8 cellular contexts compared by ENCODE assay signal in the genomic region with DNA sequence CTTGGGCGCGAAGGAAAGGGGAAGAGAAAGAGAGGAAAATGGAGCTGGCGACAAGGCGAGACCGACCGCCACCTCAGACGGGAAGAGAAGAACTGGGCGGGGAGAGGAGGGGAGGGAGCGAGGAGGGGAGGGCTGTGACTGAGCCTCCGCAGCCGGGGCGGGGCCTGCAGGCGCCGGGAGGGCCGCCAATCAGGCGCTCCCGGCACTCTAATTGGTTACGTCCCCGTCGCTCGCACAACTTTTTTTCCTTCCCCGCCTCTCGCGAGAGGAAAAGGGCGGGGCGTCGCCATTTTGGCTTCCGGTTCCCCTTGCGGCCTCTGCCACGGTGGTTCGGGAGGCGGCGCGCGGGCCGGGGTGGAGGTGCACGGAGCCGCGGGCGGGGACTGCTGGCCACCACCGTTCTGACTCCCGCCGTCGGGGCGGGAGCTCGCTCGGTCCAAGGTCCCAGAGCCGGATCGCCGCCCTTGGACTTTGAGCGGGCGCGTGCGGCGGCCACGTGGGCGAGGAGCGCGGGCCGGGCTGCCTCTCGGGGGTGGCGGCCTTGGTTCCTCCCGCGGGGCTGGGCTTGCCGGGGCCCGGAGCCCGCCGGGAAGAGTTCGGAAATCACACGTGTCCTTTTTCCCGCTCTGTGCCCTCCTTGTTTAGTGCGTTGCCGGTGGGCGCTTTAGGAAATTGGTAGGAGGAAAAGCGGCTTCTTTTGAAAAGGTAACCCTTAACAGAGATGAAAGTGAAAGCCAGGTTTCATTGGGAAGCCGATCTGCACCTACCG. TPM values are rescaled to one million over a fixed set of nuclear protein-coding genes. Genes with fewer than 3 reads are reported as not detected.
DNase-seq lines count a peak whose midpoint lies in the region; ATAC-seq and TF ChIP-seq lines count a peak whose summit lies in the region.

Gene GDI2, minus strand, starts transcription at position 94 of the 769 bp plus-strand sequence. CDS start 176 bp downstream, outside the sequence.

- H3K4me1 ChIP-seq in Loucy (ENCODE audit: insufficient read depth, low read length, poor library complexity, severe bottlenecking) (peaks cover 43% of the 10 kb centered on the region), RWPE2 (ENCODE audit: insufficient read depth, poor library complexity, severe bottlenecking) (peaks cover 16% of the 10 kb centered on the region)

- peaks cover 42% of the 10 kb centered on the region for H4K20me1 ChIP-seq in Loucy (ENCODE audit: insufficient read depth, low read length, poor library complexity, severe bottlenecking)

- peaks cover 51% of the 10 kb centered on the region for H3K4me1 Mint-ChIP-seq in activated T-helper 2 cell treated with anti-CD3 and anti-CD28 coated beads, Interferon-gamma antibody, Interleukin-2, Interleukin-4, amounts not matched to agents 10 μg/mL and 5 μg/mL and 100 μg/mL, durations not matched to agents 14 hours and 24 hours and 36 hours (ENCODE audit: low read depth)
- peaks cover 18 to 75% (median 63%) of the 10 kb centered on the region in 4 donors for H3K4me1 Mint-ChIP-seq in naive thymus-derived CD8-positive, alpha-beta T cell
- H3K4me1 Mint-ChIP-seq in stimulated activated naive B cell treated with anti-CD40 and anti-IgM and Interleukin-4, amounts not matched to agents 10 μg/mL and 1 μg/mL and 100 μg/mL, for 72 hours: peaks cover 25 to 59% of the 10 kb centered on the region in 2 donors

- H3K36me3 ChIP-seq in H7 (replicated peaks; ENCODE audit: control insufficient read depth, insufficient read depth, low read length) (no peaks in the 10 kb centered on the region), Loucy (ENCODE audit: insufficient read depth, low read length) (no peaks in the 10 kb centered on the region), RWPE2 (ENCODE audit: low read depth) (no peaks in the 10 kb centered on the region; the same call in 1 of the 2 replicates)

- H3K9ac ChIP-seq in Loucy (ENCODE audit: low read depth, low read length, poor library complexity, severe bottlenecking): peak within 1 kb of the TSS; percentile 92

- POLR2A ChIA-PET in naive thymus-derived CD8-positive, alpha-beta T cell (lab: Charles Lee): interaction anchor here (0.5 to 3.4 kb wide), 20 partner anchors 8 to 366 kb away, joined by 3 to 20 read pairs (median 4); partner anchors contain the start of genes ANKRD16, FBH1 and TASOR2

- peak within 1 kb of the TSS; percentile 71 for H2AFZ ChIP-seq in Loucy (ENCODE audit: low read length)

- no peaks in the 10 kb centered on the region for H3F3A ChIP-seq in Loucy (ENCODE audit: low read depth)

- H3K9me2 ChIP-seq in Loucy (replicated peaks; ENCODE audit: low read depth, low read length): no peaks in the 10 kb centered on the region

- TF ChIP-seq CTCF in Loucy (conservative IDR thresholded peaks at IDR 0.05; ENCODE audit: low read length): no peak
- no peak for TF ChIP-seq CTCF in RWPE2 (IDR thresholded peaks at IDR 0.05; ENCODE audit: poor library complexity, severe bottlenecking)
- no peak for TF ChIP-seq CTCF in fibroblast of mammary gland (conservative IDR thresholded peaks at IDR 0.05; ENCODE audit: control insufficient read depth, insufficient read depth, low read depth, low read length)

- intact Hi-C loops in activated T-helper 2 cell treated with anti-CD3 and anti-CD28 coated beads, Interferon-gamma antibody, Interleukin-2, Interleukin-4, amounts not matched to agents 10 μg/mL and 5 μg/mL and 100 μg/mL, durations not matched to agents 14 hours and 24 hours and 36 hours (cut with micrococcal nuclease): loop anchor here (1.0 to 10.0 kb wide), 9 partner anchors 33 to 369 kb away; partner anchors contain the start of genes ANKRD16, IL15RA, RBM17 and TASOR2

- H3K27me3 Mint-ChIP-seq in activated T-helper 2 cell treated with anti-CD3 and anti-CD28 coated beads, Interferon-gamma antibody, Interleukin-2, Interleukin-4, amounts not matched to agents 10 μg/mL and 5 μg/mL and 100 μg/mL, durations not matched to agents 14 hours and 24 hours and 36 hours (ENCODE audit: low read depth): no peaks in the 10 kb centered on the region
- H3K27me3 Mint-ChIP-seq in naive thymus-derived CD8-positive, alpha-beta T cell: no peaks in the 10 kb centered on the region
- no peaks in the 10 kb centered on the region for H3K27me3 Mint-ChIP-seq in stimulated activated naive B cell treated with anti-CD40 and anti-IgM and Interleukin-4, amounts not matched to agents 10 μg/mL and 1 μg/mL and 100 μg/mL, for 72 hours

- H3K27me3 ChIP-seq in H7 (ENCODE audit: control insufficient read depth, insufficient read depth, low read length): no peaks in the 10 kb centered on the region
- no peaks in the 10 kb centered on the region for H3K27me3 ChIP-seq in Loucy (ENCODE audit: insufficient read depth, low read length, poor library complexity, severe bottlenecking)
- no peaks in the 10 kb centered on the region for H3K27me3 ChIP-seq in RWPE2 (ENCODE audit: insufficient read depth, poor library complexity, severe bottlenecking)

- H3K27ac ChIP-seq in RWPE2 (ENCODE audit: poor library complexity, severe bottlenecking): peak within 1 kb of the TSS; percentile 81

- peaks cover 64% of the 10 kb centered on the region for H3K79me2 ChIP-seq in Loucy (ENCODE audit: insufficient read depth, low read length)

- peak within 1 kb of the TSS; percentile 88 for H3K4me2 ChIP-seq in Loucy (ENCODE audit: low read depth, low read length, poor library complexity, severe bottlenecking)

- ATAC-seq in RWPE2 (ENCODE audit: low read depth): peak; percentile 87
- ATAC-seq in naive thymus-derived CD8-positive, alpha-beta T cell: peak; percentile 89 to 93
- ATAC-seq in stimulated activated naive B cell treated with anti-CD40 and anti-IgM and Interleukin-4, amounts not matched to agents 10 μg/mL and 1 μg/mL and 100 μg/mL, for 72 hours (replicated peaks): peak; percentile 76 to 80

- H3K4me3 ChIP-seq in H7 (ENCODE audit: insufficient read depth, low read depth, low read length) (peak within 1 kb of the TSS; percentile 93), Loucy (ENCODE audit: low read length, poor library complexity, severe bottlenecking) (peak within 1 kb of the TSS; percentile 78), RWPE2 (ENCODE audit: severe bottlenecking) (peak within 1 kb of the TSS; percentile 72), fibroblast of mammary gland (ENCODE audit: control insufficient read depth, low read depth, low read length) (peak within 1 kb of the TSS; percentile 64)

- peaks cover 38% of the 10 kb centered on the region for H3K36me3 Mint-ChIP-seq in activated T-helper 2 cell treated with anti-CD3 and anti-CD28 coated beads, Interferon-gamma antibody, Interleukin-2, Interleukin-4, amounts not matched to agents 10 μg/mL and 5 μg/mL and 100 μg/mL, durations not matched to agents 14 hours and 24 hours and 36 hours (ENCODE audit: low read depth)
- peaks cover 0 to 4% (median 0%) of the 10 kb centered on the region in 3 donors for H3K36me3 Mint-ChIP-seq in naive thymus-derived CD8-positive, alpha-beta T cell
- H3K36me3 Mint-ChIP-seq in stimulated activated naive B cell treated with anti-CD40 and anti-IgM and Interleukin-4, amounts not matched to agents 10 μg/mL and 1 μg/mL and 100 μg/mL, for 72 hours: peaks cover 30 to 48% of the 10 kb centered on the region in 2 donors

- peak within 1 kb of the TSS; percentile 89 for H3K27ac Mint-ChIP-seq in activated T-helper 2 cell treated with anti-CD3 and anti-CD28 coated beads, Interferon-gamma antibody, Interleukin-2, Interleukin-4, amounts not matched to agents 10 μg/mL and 5 μg/mL and 100 μg/mL, durations not matched to agents 14 hours and 24 hours and 36 hours
- H3K27ac Mint-ChIP-seq in naive thymus-derived CD8-positive, alpha-beta T cell: peak within 1 kb of the TSS; percentile 91 to 98 (median 96)
- peak within 1 kb of the TSS; percentile 96 for H3K27ac Mint-ChIP-seq in stimulated activated naive B cell treated with anti-CD40 and anti-IgM and Interleukin-4, amounts not matched to agents 10 μg/mL and 1 μg/mL and 100 μg/mL, for 72 hours

- H3K9me3 ChIP-seq in Loucy (ENCODE audit: insufficient read depth, low read depth, low read length) (no peaks in the 10 kb centered on the region), RWPE2 (ENCODE audit: severe bottlenecking) (no peaks in the 10 kb centered on the region)

- H3K4me3 Mint-ChIP-seq in activated T-helper 2 cell treated with anti-CD3 and anti-CD28 coated beads, Interferon-gamma antibody, Interleukin-2, Interleukin-4, amounts not matched to agents 10 μg/mL and 5 μg/mL and 100 μg/mL, durations not matched to agents 14 hours and 24 hours and 36 hours (ENCODE audit: low read depth): peak within 1 kb of the TSS; percentile 99
- H3K4me3 Mint-ChIP-seq in naive thymus-derived CD8-positive, alpha-beta T cell: peak within 1 kb of the TSS; percentile 85 to 98 (median 94)
- H3K4me3 Mint-ChIP-seq in stimulated activated naive B cell treated with anti-CD40 and anti-IgM and Interleukin-4, amounts not matched to agents 10 μg/mL and 1 μg/mL and 100 μg/mL, for 72 hours: peak within 1 kb of the TSS; percentile 92 to 99

- peak; percentile 97 for DNase-seq in ELR (ENCODE audit: low read depth)
- DNase-seq in H7: peak; percentile 99
- DNase-seq in RWPE2 (ENCODE audit: low spot score): peak; percentile 88
- peak; percentile 96 for DNase-seq in activated T-helper 2 cell treated with anti-CD3 and anti-CD28 coated beads, Interferon-gamma antibody, Interleukin-2, Interleukin-4, amounts not matched to agents 10 μg/mL and 5 μg/mL and 100 μg/mL, durations not matched to agents 14 hours and 24 hours and 36 hours (ENCODE audit: low spot score)
- DNase-seq in fibroblast of mammary gland (ENCODE audit: low read depth): peak; percentile 93
- peak; percentile 91 to 99 (median 96) for DNase-seq in naive thymus-derived CD8-positive, alpha-beta T cell
- DNase-seq in stimulated activated naive B cell treated with anti-CD40 and anti-IgM and Interleukin-4, amounts not matched to agents 10 μg/mL and 1 μg/mL and 100 μg/mL, for 72 hours: peak; percentile 97

- H3K9me3 Mint-ChIP-seq in activated T-helper 2 cell treated with anti-CD3 and anti-CD28 coated beads, Interferon-gamma antibody, Interleukin-2, Interleukin-4, amounts not matched to agents 10 μg/mL and 5 μg/mL and 100 μg/mL, durations not matched to agents 14 hours and 24 hours and 36 hours: no peaks in the 10 kb centered on the region
- H3K9me3 Mint-ChIP-seq in naive thymus-derived CD8-positive, alpha-beta T cell: no peaks in the 10 kb centered on the region
- H3K9me3 Mint-ChIP-seq in stimulated activated naive B cell treated with anti-CD40 and anti-IgM and Interleukin-4, amounts not matched to agents 10 μg/mL and 1 μg/mL and 100 μg/mL, for 72 hours: no peaks in the 10 kb centered on the region

RNA-seq across cellular contexts. Expression of gene GDI2, which starts in this region (rescaled TPM):
- total RNA-seq in H7 (2014; rRNA removed; shearing (Covaris generic)): 465 and 590 TPM in 2 replicates
- 301 and 302 TPM in 2 replicates for total RNA-seq in activated T-helper 2 cell treated with anti-CD3 and anti-CD28 coated beads, Interferon-gamma antibody, Interleukin-2, Interleukin-4, amounts not matched to agents 10 μg/mL and 5 μg/mL and 100 μg/mL, durations not matched to agents 14 hours and 24 hours and 36 hours
- 100 to 1,000 TPM; 122 to 130 TPM for total RNA-seq in naive thymus-derived CD8-positive, alpha-beta T cell
- 100 to 1,000 TPM; 145 to 171 (median 157) TPM for polyA plus RNA-seq in naive thymus-derived CD8-positive, alpha-beta T cell

Comparison
In these comparisons a context has a peak if more than half of its experiments do, and no peak if none do; other contexts are left out.
1. Peak in every context shown above with its lines: DNase-seq, ATAC-seq, H3K4me3 ChIP-seq and H3K27ac ChIP-seq.